Comparison of ENCODE assay signal across 27 cellular contexts in genomic region chr5:147740864-147741263, GRCh38. TPM values are rescaled to one million over a fixed set of nuclear protein-coding genes. Genes with fewer than 3 reads are reported as not detected.
"Had no signal": no experiment of that assay in that cellular context is flagged by ENCODE, and none has a peak within 500 bp of the region (broad histone marks: within the 10 kb centered on the region; RNA-seq: fewer than 3 reads in every experiment).

No MANE protein-coding gene starts in this region.

- H3K4me1 Mint-ChIP-seq: stimulated activated naive CD8-positive, alpha-beta T cell treated with anti-CD3 and anti-CD28 coated beads, Interleukin-15, amount 100 ng/mL, for 72 hours had no signal

- H3K36me3 Mint-ChIP-seq: mesothelial cell of epicardium; natural killer cell treated with Interleukin-12 subunit alpha and Interleukin-12 subunit beta and Interleukin-15 and Interleukin-18, amount 100 ng/mL, for 72 hours had no signal

- H3K27ac Mint-ChIP-seq: mesothelial cell of epicardium; naive B cell; natural killer cell treated with Interleukin-12 subunit alpha and Interleukin-12 subunit beta and Interleukin-15 and Interleukin-18, amount 100 ng/mL, for 72 hours; stimulated activated naive CD8-positive, alpha-beta T cell treated with anti-CD3 and anti-CD28 coated beads, Interleukin-15, amount 100 ng/mL, for 72 hours had no signal

- H3K4me3 Mint-ChIP-seq: mesothelial cell of epicardium; naive B cell; natural killer cell treated with Interleukin-12 subunit alpha and Interleukin-12 subunit beta and Interleukin-15 and Interleukin-18, amount 100 ng/mL, for 72 hours; stimulated activated naive CD8-positive, alpha-beta T cell treated with anti-CD3 and anti-CD28 coated beads, Interleukin-15, amount 100 ng/mL, for 72 hours had no signal

- H3K27me3 Mint-ChIP-seq: naive B cell; natural killer cell treated with Interleukin-12 subunit alpha and Interleukin-12 subunit beta and Interleukin-15 and Interleukin-18, amount 100 ng/mL, for 72 hours; stimulated activated naive CD8-positive, alpha-beta T cell treated with anti-CD3 and anti-CD28 coated beads, Interleukin-15, amount 100 ng/mL, for 72 hours had no signal

- H3K9me3 Mint-ChIP-seq: mesothelial cell of epicardium; natural killer cell treated with Interleukin-12 subunit alpha and Interleukin-12 subunit beta and Interleukin-15 and Interleukin-18, amount 100 ng/mL, for 72 hours; stimulated activated naive CD8-positive, alpha-beta T cell treated with anti-CD3 and anti-CD28 coated beads, Interleukin-15, amount 100 ng/mL, for 72 hours had no signal

- H3K27ac ChIP-seq: epithelial cell of prostate, gastrocnemius medialis, heart left ventricle, hepatocyte, left lung, prostate gland, right atrium auricular region, suprapubic skin, transverse colon, vagina had no signal

- DNase-seq: dorsolateral prefrontal cortex; effector CD4-positive, alpha-beta T cell; foreskin fibroblast; gastrocnemius medialis; heart left ventricle; left cardiac atrium; left lung; mesenchymal stem cell; mucosa of descending colon; naive B cell; nucleus accumbens; stimulated activated CD4-positive, alpha-beta T cell treated with anti-CD3 and anti-CD28 coated beads, Interleukin-12 subunit alpha, Interleukin-12 subunit beta, amount 100 ng/mL, for 4 hours; stimulated activated CD4-positive, alpha-beta T cell treated with anti-CD3 and anti-CD28 coated beads, Interleukin-1b, Interleukin-23, amount 100 ng/mL, for 48 hours; stimulated activated CD4-positive, alpha-beta T cell treated with anti-CD3 and anti-CD28 coated beads, Interleukin-4, amount 100 ng/mL, for 1 hour; stimulated activated CD8-positive, alpha-beta memory T cell treated with anti-CD3 and anti-CD28 coated beads, Interleukin-4, amount 100 ng/mL, for 48 hours; stimulated activated naive CD4-positive, alpha-beta T cell; stimulated activated naive CD8-positive, alpha-beta T cell treated with anti-CD3 and anti-CD28 coated beads, Interleukin-15, amount 100 ng/mL, for 72 hours; transverse colon had no signal

RNA-seq across cellular contexts. Expression of gene JAKMIP2, which starts 41.7 kb away (rescaled TPM):
- total RNA-seq: lung microvascular endothelial cell had no signal
